ENCODE assay signal across 8 cellular contexts in genomic region chr10:43128958-43129706, GRCh38. TPM values are rescaled to one million over a fixed set of nuclear protein-coding genes. Genes with fewer than 3 reads are reported as not detected.
DNase-seq lines count a peak whose midpoint lies in the region; ATAC-seq and TF ChIP-seq lines count a peak whose summit lies in the region.

No MANE protein-coding gene starts in this region.

- H3K36me3 ChIP-seq in kidney epithelial cell (ENCODE audit: control insufficient read depth, insufficient read depth, low read length) = no peaks in the 10 kb centered on the region

- ATAC-seq in GM21390 (IDR thresholded peaks at IDR 0.05; ENCODE audit: unreplicated experiment) (peak; percentile 87), HG03571 (IDR thresholded peaks at IDR 0.05; ENCODE audit: unreplicated experiment) (peak; percentile 59)
- peak; percentile 81 for ATAC-seq in activated CD8-positive, alpha-beta T cell treated with anti-CD3 and anti-CD28 coated beads, Interleukin-2, amount 10 ng/mL, durations not matched to agents 7 days and 5 days

- CTCF ChIA-PET in activated CD8-positive, alpha-beta T cell treated with anti-CD3 and anti-CD28 coated beads, Interleukin-2, amount 10 ng/mL, durations not matched to agents 7 days and 5 days (lab: Charles Lee) = interaction anchor here (0.6 to 1.8 kb wide), 6 partner anchors 8 to 323 kb away, joined by 3 to 14 read pairs (median 4); partner anchors contain the start of gene CSGALNACT2
- CTCF ChIA-PET in Calu3 (lab: Charles Lee) = no interaction called here

- no peaks in the 10 kb centered on the region for H3K36me3 Mint-ChIP-seq in activated CD8-positive, alpha-beta T cell treated with anti-CD3 and anti-CD28 coated beads, Interleukin-2, amount 10 ng/mL, durations not matched to agents 7 days and 5 days (ENCODE audit: low read depth)
- H3K36me3 Mint-ChIP-seq in Calu3 (ENCODE audit: insufficient read depth, unreplicated experiment) = no peaks in the 10 kb centered on the region

- H3K4me3 Mint-ChIP-seq in activated CD8-positive, alpha-beta T cell treated with anti-CD3 and anti-CD28 coated beads, Interleukin-2, amount 10 ng/mL, durations not matched to agents 7 days and 5 days = peak overlapping the region; percentile 24
- no peak overlapping the region for H3K4me3 Mint-ChIP-seq in Calu3 (ENCODE audit: low read depth, unreplicated experiment)

- peaks cover 61% of the 10 kb centered on the region for H3K4me1 Mint-ChIP-seq in activated CD8-positive, alpha-beta T cell treated with anti-CD3 and anti-CD28 coated beads, Interleukin-2, amount 10 ng/mL, durations not matched to agents 7 days and 5 days (ENCODE audit: low read depth)
- H3K4me1 Mint-ChIP-seq in Calu3 (ENCODE audit: low read depth, unreplicated experiment) = no peaks in the 10 kb centered on the region

- no peaks in the 10 kb centered on the region for H3K27me3 Mint-ChIP-seq in activated CD8-positive, alpha-beta T cell treated with anti-CD3 and anti-CD28 coated beads, Interleukin-2, amount 10 ng/mL, durations not matched to agents 7 days and 5 days (ENCODE audit: low read depth)
- peaks cover 84% of the 10 kb centered on the region for H3K27me3 Mint-ChIP-seq in Calu3 (ENCODE audit: unreplicated experiment)

- H3K9me3 Mint-ChIP-seq in activated CD8-positive, alpha-beta T cell treated with anti-CD3 and anti-CD28 coated beads, Interleukin-2, amount 10 ng/mL, durations not matched to agents 7 days and 5 days (ENCODE audit: insufficient read depth) = no peaks in the 10 kb centered on the region
- H3K9me3 Mint-ChIP-seq in Calu3 (ENCODE audit: low read depth, unreplicated experiment) = no peaks in the 10 kb centered on the region

- DNase-seq in GF-D8 (lab: John Stamatoyannopoulos, UW) (peak; percentile 69), kidney epithelial cell (ENCODE audit: low read depth) (peak; percentile 88), NCI-H1105 (lab: John Stamatoyannopoulos, UW) (no peak), NCI-H82 (lab: John Stamatoyannopoulos, UW) (no peak), Calu3 (no peak)
- DNase-seq in activated CD8-positive, alpha-beta T cell treated with anti-CD3 and anti-CD28 coated beads, Interleukin-2, amount 10 ng/mL, durations not matched to agents 7 days and 5 days = peak; percentile 57

- no peak for TF ChIP-seq CTCF in kidney epithelial cell (IDR thresholded peaks at IDR 0.05; ENCODE audit: insufficient read depth, low read length, poor library complexity, severe bottlenecking)
- no peak for TF ChIP-seq CTCF in Calu3 (IDR thresholded peaks at IDR 0.05; ENCODE audit: unreplicated experiment)

- no TSS peak for BruUV-seq in Calu3 (replicated peaks; lab: Mats Ljungman, UMichigan)

- H3K27me3 ChIP-seq in kidney epithelial cell (ENCODE audit: control insufficient read depth, insufficient read depth, low read length) = peaks cover 3% of the 10 kb centered on the region

- no peak overlapping the region for H3K4me3 ChIP-seq in kidney epithelial cell (ENCODE audit: low read depth, low read length)

- POLR2A ChIA-PET in activated CD8-positive, alpha-beta T cell treated with anti-CD3 and anti-CD28 coated beads, Interleukin-2, amount 10 ng/mL, durations not matched to agents 7 days and 5 days (lab: Charles Lee) = interaction anchor here (1.0 to 8.0 kb wide), 3 partner anchors 8 to 14 kb away, joined by 3 to 101 read pairs (median 15); partner anchors contain the start of gene CSGALNACT2

- intact Hi-C loops in Calu3 (cut with micrococcal nuclease; ENCODE audit: unreplicated experiment) = no loop called here

- H3K27ac Mint-ChIP-seq in activated CD8-positive, alpha-beta T cell treated with anti-CD3 and anti-CD28 coated beads, Interleukin-2, amount 10 ng/mL, durations not matched to agents 7 days and 5 days = peak overlapping the region; percentile 63
- H3K27ac Mint-ChIP-seq in Calu3 (ENCODE audit: unreplicated experiment) = no peak overlapping the region

RNA-seq across cellular contexts. Expression of gene CSGALNACT2, which starts 9.1 kb away (rescaled TPM):
- 10 to 100 TPM; 29.2 to 30.4 TPM for total RNA-seq in activated CD8-positive, alpha-beta T cell treated with anti-CD3 and anti-CD28 coated beads, Interleukin-2, amount 10 ng/mL, durations not matched to agents 7 days and 5 days
- total RNA-seq in kidney epithelial cell (16.0 and 17.3 TPM in 2 replicates), Calu3 (2022) (8.9 and 10.0 TPM in 2 replicates)

RNA-seq across cellular contexts. Expression of gene RET, which starts 52.3 kb away (rescaled TPM):
- under 1 TPM; 0.13 to 0.34 TPM for total RNA-seq in activated CD8-positive, alpha-beta T cell treated with anti-CD3 and anti-CD28 coated beads, Interleukin-2, amount 10 ng/mL, durations not matched to agents 7 days and 5 days
- total RNA-seq in kidney epithelial cell (0.27 and 3.7 TPM in 2 replicates), Calu3 (2022) (0.07 TPM in 1 of 2 replicates, not detected in the other)

Comparison
In these comparisons a context has a peak if more than half of its experiments do, and no peak if none do; other contexts are left out.
1. DNase-seq: peak in GF-D8 (single experiment), activated CD8-positive, alpha-beta T cell treated with anti-CD3 and anti-CD28 coated beads, Interleukin-2, amount 10 ng/mL, durations not matched to agents 7 days and 5 days (single experiment) and kidney epithelial cell (single experiment); none in NCI-H1105 (single experiment), NCI-H82 (single experiment) and Calu3 (single experiment).
2. Peak in every context shown above with its lines, with median percentiles within 50 percentile points of each other: ATAC-seq.